ENCODE assay signal across 8 cellular contexts in genomic region chr2:200405599-200406298, GRCh38.
DNase-seq lines count a peak whose midpoint lies in the region; ATAC-seq and TF ChIP-seq lines count a peak whose summit lies in the region.

No MANE protein-coding gene starts in this region.

- no peaks in the 10 kb centered on the region for H3K9me3 ChIP-seq in CD8-positive, alpha-beta T cell (ENCODE audit: low read length)
- H3K9me3 ChIP-seq in liver (ENCODE audit: control insufficient read depth in 4 of 4, low read length in 3 of 4), result no peaks in the 10 kb centered on the region

- CTCF ChIA-PET in CD8-positive, alpha-beta T cell (lab: Charles Lee), result no interaction called here

- TF ChIP-seq CTCF in CD8-positive, alpha-beta T cell (IDR thresholded peaks at IDR 0.05), result no peak
- no peak for TF ChIP-seq CTCF in brain (conservative IDR thresholded peaks at IDR 0.05)
- no peak for TF ChIP-seq CTCF in liver (IDR thresholded peaks at IDR 0.05; ENCODE audit: low read depth, low read length, missing input control)

- peaks cover 6% of the 10 kb centered on the region for H3K4me1 Mint-ChIP-seq in CD8-positive, alpha-beta T cell (ENCODE audit: low read depth)
- H3K4me1 Mint-ChIP-seq in brain, result peaks cover 51% of the 10 kb centered on the region

- no peaks in the 10 kb centered on the region for H3K9me3 Mint-ChIP-seq in CD8-positive, alpha-beta T cell
- H3K9me3 Mint-ChIP-seq in brain, result peaks cover 0 to 7% (median 0%) of the 10 kb centered on the region in 5 experiments

- no peak overlapping the region for H3K27ac Mint-ChIP-seq in CD8-positive, alpha-beta T cell
- H3K27ac Mint-ChIP-seq in brain, result peak overlapping the region in 4 of 5 experiments; percentile 9 to 85 (median 60)

- peak; percentile 26 for ATAC-seq in CD8-positive, alpha-beta T cell
- no peak for ATAC-seq in HG02885 (IDR thresholded peaks at IDR 0.05; ENCODE audit: poor library complexity, unreplicated experiment)

- no peaks in the 10 kb centered on the region for H3K36me3 ChIP-seq in CD8-positive, alpha-beta T cell (ENCODE audit: insufficient read depth, low read length)
- peaks cover 0 to 11% (median 0%) of the 10 kb centered on the region in 4 donors for H3K36me3 ChIP-seq in liver (ENCODE audit: control insufficient read depth in 4 of 4, insufficient read depth in 3 of 4, low read depth in 1 of 4, low read length in 3 of 4)

- H3K27ac ChIP-seq in CD8-positive, alpha-beta T cell (ENCODE audit: low read depth, low read length), result no peak overlapping the region
- peak overlapping the region; percentile 16 to 68 for H3K27ac ChIP-seq in liver (ENCODE audit: low read depth in 1 of 2, low read length in 2 of 2)

- TF ChIP-seq RAD21 in liver (IDR thresholded peaks at IDR 0.05), result no peak

- POLR2A ChIA-PET in CD8-positive, alpha-beta T cell (lab: Charles Lee), result no interaction called here

- H3K27me3 ChIP-seq in CD8-positive, alpha-beta T cell (ENCODE audit: insufficient read depth, low read length), result no peaks in the 10 kb centered on the region
- no peaks in the 10 kb centered on the region for H3K27me3 ChIP-seq in liver (ENCODE audit: control insufficient read depth in 4 of 4, insufficient read depth in 4 of 4, low read length in 3 of 4)

- H3K9ac ChIP-seq in liver (ENCODE audit: low read depth in 1 of 2, low read length in 2 of 2), result no peak overlapping the region

- DNase-seq in CD8-positive, alpha-beta T cell, result no peak
- peak; percentile 92 for DNase-seq in HCEC 1CT
- DNase-seq in NCI-H526 (lab: John Stamatoyannopoulos, UW), result peak; percentile 44 to 66
- DNase-seq in AML-193 (lab: John Stamatoyannopoulos, UW), result no peak
- DNase-seq in posterior vena cava (ENCODE audit: low spot score), result no peak

- no peaks in the 10 kb centered on the region for H3K4me1 ChIP-seq in CD8-positive, alpha-beta T cell (ENCODE audit: insufficient read depth, low read length)
- H3K4me1 ChIP-seq in liver (ENCODE audit: control insufficient read depth in 4 of 4, insufficient read depth in 4 of 4, low read length in 3 of 4), result peaks cover 0 to 2% (median 0%) of the 10 kb centered on the region in 4 donors

- H3K4me3 Mint-ChIP-seq in CD8-positive, alpha-beta T cell, result no peak overlapping the region
- H3K4me3 Mint-ChIP-seq in brain, result no peak overlapping the region

- 56% methylated on average over 1 of the region's 1 CpG for WGBS in liver

- intact Hi-C loops in CD8-positive, alpha-beta T cell (cut with DNase I, micrococcal nuclease), result no loop called here
- intact Hi-C loops in posterior vena cava (cut with DNase I), result no loop called here

- H3K27me3 Mint-ChIP-seq in CD8-positive, alpha-beta T cell (ENCODE audit: low read depth), result no peaks in the 10 kb centered on the region
- no peaks in the 10 kb centered on the region for H3K27me3 Mint-ChIP-seq in brain

- no peaks in the 10 kb centered on the region for H3K36me3 Mint-ChIP-seq in CD8-positive, alpha-beta T cell
- peaks cover 47% of the 10 kb centered on the region for H3K36me3 Mint-ChIP-seq in brain

- no peak overlapping the region for H3K4me3 ChIP-seq in CD8-positive, alpha-beta T cell (ENCODE audit: low read depth, low read length)
- no peak overlapping the region for H3K4me3 ChIP-seq in liver (ENCODE audit: low read depth in 1 of 3, low read length in 3 of 3)

TF ChIP-seq in liver, 16 proteins besides CTCF, POLR2A, EP300 and RAD21:
- TF ChIP-seq JUND (IDR thresholded peaks at IDR 0.05), result peak; percentile 52 to 80
- TF ChIP-seq HNF4A (conservative IDR thresholded peaks at IDR 0.05), result peak in 1 of 2 donors; percentile 3
- no peak for TF ChIP-seq RXRA (IDR thresholded peaks at IDR 0.05)
- peak; percentile 46 for TF ChIP-seq YY1 (IDR thresholded peaks at IDR 0.05)
- TF ChIP-seq FOXA2 (IDR thresholded peaks at IDR 0.05), result peak; percentile 45
- TF ChIP-seq SP1 (IDR thresholded peaks at IDR 0.05), result no peak

Comparison
In these comparisons a context has a peak if more than half of its experiments do, and no peak if none do; other contexts are left out.
1. DNase-seq: peak in HCEC 1CT (single experiment) and NCI-H526 (2 of 2); none in CD8-positive, alpha-beta T cell (0 of 7), AML-193 (0 of 2) and posterior vena cava (single experiment).